Comparison of ENCODE assay signal across 1 cellular context in genomic region chr3:9414822-9415221, GRCh38.
A peak's percentile ranks its signal among the peaks of the same experiment; 100 is the strongest.
TF ChIP-seq lines count a peak whose summit lies in the region.

No MANE protein-coding gene starts in this region.

TF ChIP-seq in HepG2, 621 proteins besides CTCF, POLR2A, EP300 and RAD21:
- TF ChIP-seq HNF4G (IDR thresholded peaks at IDR 0.05; ENCODE audit: borderline replicate concordance, low read depth, low read length) (0 out of 2 replicates have a peak, but pooled peaks have one; percentile 20), HNF4G (CRISPR knock-in tag; IDR thresholded peaks at IDR 0.05; ENCODE audit: borderline replicate concordance, low read depth) (no peak), KDM4B (CRISPR knock-in tag; IDR thresholded peaks at IDR 0.05) (no peak), ZNF567 (CRISPR knock-in tag; IDR thresholded peaks at IDR 0.05; ENCODE audit: borderline replicate concordance) (no peak), CREM (IDR thresholded peaks at IDR 0.05) (0 out of 2 replicates have a peak, but pooled peaks have one; percentile 15), CREM (CRISPR knock-in tag; IDR thresholded peaks at IDR 0.05) (no peak), ARID3A (IDR thresholded peaks at IDR 0.05; ENCODE audit: low read depth, low read length) (0 out of 2 replicates have a peak, but pooled peaks have one; percentile 31)
